15 cellular contexts compared by ENCODE assay signal in the genomic region with DNA sequence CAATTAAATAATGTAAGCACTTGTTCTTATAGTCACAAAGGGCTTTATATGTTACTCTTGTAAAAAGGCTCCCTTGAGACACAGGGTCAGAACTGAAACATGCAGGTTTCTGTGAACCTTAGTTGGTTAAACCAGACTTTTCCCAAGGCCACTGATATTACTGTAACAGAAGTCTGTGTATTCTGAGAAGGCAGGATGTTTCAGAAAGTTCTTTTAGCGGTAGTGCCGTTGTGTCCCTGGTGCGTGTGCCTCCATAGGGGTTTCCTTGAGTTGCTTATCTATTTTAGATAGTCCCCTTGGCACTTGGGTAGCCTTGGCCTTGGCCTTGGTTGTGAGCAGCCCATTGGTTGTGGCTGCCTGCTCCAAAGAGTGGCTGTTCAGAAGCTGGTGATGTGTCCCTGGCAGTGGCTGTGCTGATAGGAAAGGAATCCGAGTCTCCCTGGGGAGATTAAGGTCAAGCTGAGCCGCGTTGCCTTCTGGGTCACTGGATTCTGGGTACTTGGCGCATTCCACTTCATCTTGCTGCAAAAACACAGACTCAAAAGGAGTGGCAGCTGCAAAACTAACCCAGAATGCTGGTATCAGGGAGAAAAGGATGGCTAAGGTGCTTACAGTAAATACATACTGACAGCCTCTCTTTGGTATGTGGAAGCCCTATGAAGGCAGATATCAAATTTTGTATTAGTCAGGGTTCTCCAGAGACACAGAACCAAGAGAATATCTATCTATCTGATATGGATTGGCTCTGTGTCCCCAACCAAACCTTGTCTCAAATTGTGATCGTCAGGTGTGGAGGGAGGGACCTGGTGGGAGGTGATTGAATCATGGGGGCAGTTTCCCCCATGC.
A peak's percentile ranks its signal among the peaks of the same experiment; 100 is the strongest.
DNase-seq lines count a peak whose midpoint lies in the region; ATAC-seq and TF ChIP-seq lines count a peak whose summit lies in the region.
"Had no signal": no experiment of that assay in that cellular context is flagged by ENCODE, and none has a peak within 500 bp of the region (broad histone marks: within the 10 kb centered on the region; RNA-seq: fewer than 3 reads in every experiment).

No MANE protein-coding gene starts in this region.

- H3K4me1 Mint-ChIP-seq in activated CD4-positive, alpha-beta memory T cell treated with anti-CD3 and anti-CD28 coated beads, Interleukin-2, amount 10 ng/mL, durations not matched to agents 7 days and 5 days, result no peaks in the 10 kb centered on the region

- H3K27me3 ChIP-seq in heart right ventricle, result peaks cover 0 to 4% (median 0%) of the 10 kb centered on the region in 7 donors
- H3K27me3 ChIP-seq in gastroesophageal sphincter, result no peaks in the 10 kb centered on the region
- H3K27me3 ChIP-seq: transverse colon had no signal

- no peak for TF ChIP-seq POLR2A in gastroesophageal sphincter (IDR thresholded peaks at IDR 0.05)

- CTCF ChIA-PET in activated CD4-positive, alpha-beta memory T cell treated with anti-CD3 and anti-CD28 coated beads, Interleukin-2, amount 10 ng/mL, durations not matched to agents 7 days and 5 days (lab: Charles Lee), result no interaction called here

- H3K9me3 ChIP-seq in heart right ventricle (no peaks in the 10 kb centered on the region), gastroesophageal sphincter (no peaks in the 10 kb centered on the region)
- H3K9me3 ChIP-seq: transverse colon had no signal

- TF ChIP-seq CTCF in GM12865 (IDR thresholded peaks at IDR 0.05; ENCODE audit: insufficient read depth, low read depth, low read length, missing control alignments) (no peak), heart right ventricle (IDR thresholded peaks at IDR 0.05) (no peak), gastroesophageal sphincter (IDR thresholded peaks at IDR 0.05) (no peak)

- H3K9me3 Mint-ChIP-seq in activated CD4-positive, alpha-beta memory T cell treated with anti-CD3 and anti-CD28 coated beads, Interleukin-2, amount 10 ng/mL, durations not matched to agents 7 days and 5 days, result no peaks in the 10 kb centered on the region

- ATAC-seq in GM21423 (IDR thresholded peaks at IDR 0.05; ENCODE audit: unreplicated experiment) (peak; percentile 60), HG03442 (IDR thresholded peaks at IDR 0.05; ENCODE audit: unreplicated experiment) (peak; percentile 60), heart right ventricle (peak; percentile 84 to 99 (median 94)), gastroesophageal sphincter (no peak)
- ATAC-seq: SK-N-SH treated with all-trans-retinoic acid at 6 μM for 48 hours had no signal

- H3K36me3 ChIP-seq in heart right ventricle (peaks cover 0 to 4% (median 0%) of the 10 kb centered on the region in 9 donors), gastroesophageal sphincter (no peaks in the 10 kb centered on the region)
- H3K36me3 ChIP-seq: transverse colon had no signal

- WGBS in heart right ventricle, 2 donors, result 15 to 23% methylated on average over 8 of the region's 8 CpGs
- 82 to 86% methylated on average over 3 to 8 of the region's 8 CpGs for WGBS in gastroesophageal sphincter (ENCODE audit: low coverage in 1 of 2), 2 donors

- H3K27me3 Mint-ChIP-seq in activated CD4-positive, alpha-beta memory T cell treated with anti-CD3 and anti-CD28 coated beads, Interleukin-2, amount 10 ng/mL, durations not matched to agents 7 days and 5 days, result peaks cover 18% of the 10 kb centered on the region

- no peak for TF ChIP-seq EP300 in gastroesophageal sphincter (IDR thresholded peaks at IDR 0.05)

- peak; percentile 93 for DNase-seq in GM12865 (ENCODE audit: low read depth)
- DNase-seq in heart right ventricle, result peak; percentile 64 to 75
- DNase-seq in activated CD4-positive, alpha-beta memory T cell treated with anti-CD3 and anti-CD28 coated beads, Interleukin-2, amount 10 ng/mL, durations not matched to agents 7 days and 5 days, result no peak
- no peak for DNase-seq in NCI-H446 treated with DMSO at 0.1 percent for 48 hours (lab: John Stamatoyannopoulos, UW)
- no peak for DNase-seq in dermis blood vessel endothelial cell
- DNase-seq: activated CD4-positive, alpha-beta T cell treated with anti-CD3 and anti-CD28 coated beads for 4 hours; central memory CD4-positive, alpha-beta T cell; NCI-H1105 treated with DMSO at 0.1 percent for 48 hours; NK-92 treated with Interleukin-12 subunit alpha and Interleukin-12 subunit beta, amount 100 ng/mL, for 24 hours; transverse colon had no signal

- peak overlapping the region in 8 of 10 donors; percentile 36 to 81 (median 66) for H3K27ac ChIP-seq in heart right ventricle
- H3K27ac ChIP-seq in gastroesophageal sphincter, result no peak overlapping the region
- H3K27ac ChIP-seq: epithelial cell of prostate, transverse colon had no signal

- H3K4me3 Mint-ChIP-seq in activated CD4-positive, alpha-beta memory T cell treated with anti-CD3 and anti-CD28 coated beads, Interleukin-2, amount 10 ng/mL, durations not matched to agents 7 days and 5 days, result no peak overlapping the region

- no peak overlapping the region for H3K27ac Mint-ChIP-seq in activated CD4-positive, alpha-beta memory T cell treated with anti-CD3 and anti-CD28 coated beads, Interleukin-2, amount 10 ng/mL, durations not matched to agents 7 days and 5 days

- POLR2A ChIA-PET in activated CD4-positive, alpha-beta memory T cell treated with anti-CD3 and anti-CD28 coated beads, Interleukin-2, amount 10 ng/mL, durations not matched to agents 7 days and 5 days (lab: Charles Lee), result no interaction called here

- H3K4me1 ChIP-seq in heart right ventricle (peaks cover 0 to 55% (median 24%) of the 10 kb centered on the region in 9 donors), gastroesophageal sphincter (no peaks in the 10 kb centered on the region)
- H3K4me1 ChIP-seq: transverse colon had no signal

- H3K36me3 Mint-ChIP-seq in activated CD4-positive, alpha-beta memory T cell treated with anti-CD3 and anti-CD28 coated beads, Interleukin-2, amount 10 ng/mL, durations not matched to agents 7 days and 5 days (ENCODE audit: low read depth), result no peaks in the 10 kb centered on the region

- intact Hi-C loops in heart right ventricle (cut with DNase I), result loop anchor here in 1 of 10 donors (5.0 kb wide), 1 partner anchor 70 kb away; the partner anchor contains the start of gene FHOD3

- H3K4me3 ChIP-seq in GM12865 (ENCODE audit: low read depth, low read length) (peak overlapping the region; percentile 32), heart right ventricle (no peak overlapping the region), gastroesophageal sphincter (no peak overlapping the region)
- H3K4me3 ChIP-seq: transverse colon had no signal

Comparison
In these comparisons a context has a peak if more than half of its experiments do, and no peak if none do; other contexts are left out.
1. DNase-seq: peak in GM12865 (single experiment) and heart right ventricle (2 of 2); none in activated CD4-positive, alpha-beta memory T cell treated with anti-CD3 and anti-CD28 coated beads, Interleukin-2, amount 10 ng/mL, durations not matched to agents 7 days and 5 days (single experiment), NCI-H446 treated with DMSO at 0.1 percent for 48 hours (single experiment) and dermis blood vessel endothelial cell (single experiment).
2. H3K27ac ChIP-seq: peak in heart right ventricle (8 of 10); none in gastroesophageal sphincter (0 of 4).